ENCODE assay signal across 15 cellular contexts in genomic region chr20:57329608-57330221, GRCh38. TPM values are rescaled to one million over a fixed set of nuclear protein-coding genes. Genes with fewer than 3 reads are reported as not detected.
DNase-seq lines count a peak whose midpoint lies in the region; ATAC-seq and TF ChIP-seq lines count a peak whose summit lies in the region.
"Had no signal": no experiment of that assay in that cellular context is flagged by ENCODE, and none has a peak within 500 bp of the region (broad histone marks: within the 10 kb centered on the region; RNA-seq: fewer than 3 reads in every experiment).

TSS of gene SPO11 (plus strand) at chr20:57329803. CDS start at chr20:57329868, 65 bp downstream.

- WGBS in heart left ventricle, 4 donors: 48 to 74% (median 61%) methylated on average over 26 to 40 of the region's 40 CpGs

- no peaks in the 10 kb centered on the region for H3K9me3 Mint-ChIP-seq in activated T-helper 2 cell treated with anti-CD3 and anti-CD28 coated beads, Interferon-gamma antibody, Interleukin-2, Interleukin-4, amounts not matched to agents 10 μg/mL and 5 μg/mL and 100 μg/mL, durations not matched to agents 14 hours and 24 hours and 36 hours
- H3K9me3 Mint-ChIP-seq: IgD-negative memory B cell had no signal

- ATAC-seq in heart left ventricle: peak in 2 of 4 donors; percentile 45 to 54
- ATAC-seq in HG02623 (IDR thresholded peaks at IDR 0.05; ENCODE audit: unreplicated experiment): no peak
- ATAC-seq: activated CD4-positive, CD25-positive, alpha-beta regulatory T cell treated with anti-CD3 and anti-CD28 coated beads, Interleukin-2, amount 50 U/mL, for 24 hours had no signal

- no peak within 1 kb of the TSS for H3K4me2 ChIP-seq in OCI-LY3 (ENCODE audit: low read length)

- H3K4me3 Mint-ChIP-seq in activated T-helper 2 cell treated with anti-CD3 and anti-CD28 coated beads, Interferon-gamma antibody, Interleukin-2, Interleukin-4, amounts not matched to agents 10 μg/mL and 5 μg/mL and 100 μg/mL, durations not matched to agents 14 hours and 24 hours and 36 hours (ENCODE audit: low read depth): no peak within 1 kb of the TSS
- H3K4me3 Mint-ChIP-seq: activated naive CD4-positive, alpha-beta T cell treated with anti-CD3 and anti-CD28 coated beads, Interleukin-2, amount 50 U/mL, for 24 hours; IgD-negative memory B cell had no signal

- H3K36me3 Mint-ChIP-seq in activated T-helper 2 cell treated with anti-CD3 and anti-CD28 coated beads, Interferon-gamma antibody, Interleukin-2, Interleukin-4, amounts not matched to agents 10 μg/mL and 5 μg/mL and 100 μg/mL, durations not matched to agents 14 hours and 24 hours and 36 hours (ENCODE audit: low read depth): no peaks in the 10 kb centered on the region
- H3K36me3 Mint-ChIP-seq: activated naive CD4-positive, alpha-beta T cell treated with anti-CD3 and anti-CD28 coated beads, Interleukin-2, amount 50 U/mL, for 24 hours; IgD-negative memory B cell had no signal

- TF ChIP-seq POLR2A in heart left ventricle (IDR thresholded peaks at IDR 0.05): no peak

- H3K9ac ChIP-seq in OCI-LY3 (ENCODE audit: low read length): no peak within 1 kb of the TSS

- TF ChIP-seq CTCF in OCI-LY3 (IDR thresholded peaks at IDR 0.05; ENCODE audit: low read depth, low read length) (peak; percentile 29), heart left ventricle (IDR thresholded peaks at IDR 0.05) (peak in 8 of 12 donors; percentile 10 to 31 (median 18)), retinal pigment epithelial cell (conservative IDR thresholded peaks at IDR 0.05; ENCODE audit: low read depth, low read length) (peak; percentile 21)

- H3K4me3 ChIP-seq in OCI-LY3 (ENCODE audit: low read length) (no peak within 1 kb of the TSS), heart left ventricle (no peak within 1 kb of the TSS), retinal pigment epithelial cell (ENCODE audit: low read length) (no peak within 1 kb of the TSS)
- H3K4me3 ChIP-seq: right lobe of liver had no signal

- H3K79me2 ChIP-seq in OCI-LY3 (ENCODE audit: low read length): no peaks in the 10 kb centered on the region

- H3K4me1 ChIP-seq in OCI-LY3 (ENCODE audit: low read length) (no peaks in the 10 kb centered on the region), heart left ventricle (no peaks in the 10 kb centered on the region)
- H3K4me1 ChIP-seq: right lobe of liver had no signal

- DNase-seq in NCI-H345 (lab: John Stamatoyannopoulos, UW): peak; percentile 13
- no peak for DNase-seq in NCI-H345 treated with DMSO at 0.1 percent for 48 hours (lab: John Stamatoyannopoulos, UW; ENCODE audit: unreplicated experiment)
- DNase-seq in heart left ventricle: no peak
- no peak for DNase-seq in retinal pigment epithelial cell (ENCODE audit: low read depth)
- no peak for DNase-seq in activated T-helper 2 cell treated with anti-CD3 and anti-CD28 coated beads, Interferon-gamma antibody, Interleukin-2, Interleukin-4, amounts not matched to agents 10 μg/mL and 5 μg/mL and 100 μg/mL, durations not matched to agents 14 hours and 24 hours and 36 hours (ENCODE audit: low spot score)
- DNase-seq in posterior vena cava (ENCODE audit: low spot score): no peak
- DNase-seq: dermis blood vessel endothelial cell, DMS153, glutamatergic neuron, right lobe of liver had no signal

- H2AFZ ChIP-seq in OCI-LY3 (ENCODE audit: low read depth, low read length): no peak within 1 kb of the TSS

- H3K27ac ChIP-seq in OCI-LY3 (ENCODE audit: low read length) (no peak within 1 kb of the TSS), heart left ventricle (no peak within 1 kb of the TSS)
- H3K27ac ChIP-seq: right lobe of liver had no signal

- peaks cover 43% of the 10 kb centered on the region for H3K27me3 Mint-ChIP-seq in activated T-helper 2 cell treated with anti-CD3 and anti-CD28 coated beads, Interferon-gamma antibody, Interleukin-2, Interleukin-4, amounts not matched to agents 10 μg/mL and 5 μg/mL and 100 μg/mL, durations not matched to agents 14 hours and 24 hours and 36 hours (ENCODE audit: low read depth)

- intact Hi-C loops in heart left ventricle (cut with DNase I): loop anchor here in 2 of 10 donors (5.0 kb wide), 2 partner anchors 237 to 247 kb away; no protein-coding TSS in a partner anchor
- intact Hi-C loops in activated T-helper 2 cell treated with anti-CD3 and anti-CD28 coated beads, Interferon-gamma antibody, Interleukin-2, Interleukin-4, amounts not matched to agents 10 μg/mL and 5 μg/mL and 100 μg/mL, durations not matched to agents 14 hours and 24 hours and 36 hours (cut with micrococcal nuclease): no loop called here
- intact Hi-C loops in posterior vena cava (cut with DNase I): no loop called here

- H3K36me3 ChIP-seq in OCI-LY3 (replicated peaks; ENCODE audit: low read depth, low read length): no peaks in the 10 kb centered on the region
- H3K36me3 ChIP-seq in heart left ventricle: no peaks in the 10 kb centered on the region
- H3K36me3 ChIP-seq: right lobe of liver had no signal

- no peaks in the 10 kb centered on the region for H3K4me1 Mint-ChIP-seq in activated T-helper 2 cell treated with anti-CD3 and anti-CD28 coated beads, Interferon-gamma antibody, Interleukin-2, Interleukin-4, amounts not matched to agents 10 μg/mL and 5 μg/mL and 100 μg/mL, durations not matched to agents 14 hours and 24 hours and 36 hours (ENCODE audit: low read depth)
- H3K4me1 Mint-ChIP-seq: activated naive CD4-positive, alpha-beta T cell treated with anti-CD3 and anti-CD28 coated beads, Interleukin-2, amount 50 U/mL, for 24 hours; IgD-negative memory B cell had no signal

- H3K27ac Mint-ChIP-seq in activated T-helper 2 cell treated with anti-CD3 and anti-CD28 coated beads, Interferon-gamma antibody, Interleukin-2, Interleukin-4, amounts not matched to agents 10 μg/mL and 5 μg/mL and 100 μg/mL, durations not matched to agents 14 hours and 24 hours and 36 hours: no peak within 1 kb of the TSS
- H3K27ac Mint-ChIP-seq: IgD-negative memory B cell had no signal

- peaks cover 45% of the 10 kb centered on the region for H3K27me3 ChIP-seq in OCI-LY3 (ENCODE audit: low read depth, low read length)
- peaks cover 0 to 65% (median 10%) of the 10 kb centered on the region in 9 donors for H3K27me3 ChIP-seq in heart left ventricle

- H3K9me3 ChIP-seq in OCI-LY3 (ENCODE audit: insufficient read depth, low read length) (no peaks in the 10 kb centered on the region; the same call in 1 of the 2 replicates), heart left ventricle (no peaks in the 10 kb centered on the region)
- H3K9me3 ChIP-seq: right lobe of liver had no signal

- H4K20me1 ChIP-seq in OCI-LY3 (ENCODE audit: insufficient read depth, low read length): no peaks in the 10 kb centered on the region

RNA-seq across cellular contexts. Expression of gene SPO11, which starts in this region (rescaled TPM):
- not detected for total RNA-seq in heart left ventricle
- polyA plus RNA-seq in heart left ventricle: not detected
- total RNA-seq in activated T-helper 2 cell treated with anti-CD3 and anti-CD28 coated beads, Interferon-gamma antibody, Interleukin-2, Interleukin-4, amounts not matched to agents 10 μg/mL and 5 μg/mL and 100 μg/mL, durations not matched to agents 14 hours and 24 hours and 36 hours: not detected in 2 replicates
- not detected for total RNA-seq in posterior vena cava
- total RNA-seq: dermis blood vessel endothelial cell, right lobe of liver had no signal
- polyA plus RNA-seq: IgD-negative memory B cell had no signal
